In genomic region chr12:76586764-76587395, GRCh38 we compare ENCODE assay signal across 8 cellular contexts. TPM values are rescaled to one million over a fixed set of nuclear protein-coding genes. Genes with fewer than 3 reads are reported as not detected.
DNase-seq lines count a peak whose midpoint lies in the region; ATAC-seq and TF ChIP-seq lines count a peak whose summit lies in the region.

No MANE protein-coding gene starts in this region.

- CTCF ChIA-PET in activated B cell treated with CpG ODN at 0.5 μM for 24 hours (lab: Charles Lee) = interaction anchor here (0.6 to 5.2 kb wide), 31 partner anchors 10 to 1062 kb away, joined by 3 to 34 read pairs (median 3); partner anchors contain the start of genes BBS10, OSBPL8 and PHLDA1

- H3K4me3 ChIP-seq in fibroblast of the aortic adventitia (ENCODE audit: low read depth, low read length) = no peak overlapping the region

- POLR2A ChIA-PET in activated B cell treated with CpG ODN at 0.5 μM for 24 hours (lab: Charles Lee) = interaction anchor here (1.0 to 1.5 kb wide), 2 partner anchors 177 to 239 kb away, joined by 3 read pairs; partner anchors contain the start of genes BBS10 and ZDHHC17

- H3K27ac Mint-ChIP-seq in activated B cell treated with CpG ODN at 0.5 μM for 24 hours (no peak overlapping the region), progenitor cell of endocrine pancreas (no peak overlapping the region)

- no peak overlapping the region for H3K4me3 Mint-ChIP-seq in activated B cell treated with CpG ODN at 0.5 μM for 24 hours
- no peak overlapping the region for H3K4me3 Mint-ChIP-seq in progenitor cell of endocrine pancreas (ENCODE audit: low read depth)

- H3K36me3 Mint-ChIP-seq in activated B cell treated with CpG ODN at 0.5 μM for 24 hours (ENCODE audit: low read depth) = no peaks in the 10 kb centered on the region
- H3K36me3 Mint-ChIP-seq in progenitor cell of endocrine pancreas (ENCODE audit: insufficient read depth) = no peaks in the 10 kb centered on the region

- TF ChIP-seq CTCF in activated B cell treated with CpG ODN at 0.5 μM for 24 hours (IDR thresholded peaks at IDR 0.05) (peak; percentile 82), fibroblast of the aortic adventitia (IDR thresholded peaks at IDR 0.05; ENCODE audit: insufficient read depth, low read length) (peak; percentile 74), progenitor cell of endocrine pancreas (IDR thresholded peaks at IDR 0.05; ENCODE audit: unreplicated experiment) (peak; percentile 67)

- intact Hi-C loops in activated B cell treated with CpG ODN at 0.5 μM for 24 hours (cut with micrococcal nuclease) = loop anchor here (1.0 to 5.0 kb wide), 8 partner anchors 28 to 1060 kb away; partner anchors contain the start of genes NAP1L1 and OSBPL8

- ATAC-seq in GM21360 (IDR thresholded peaks at IDR 0.05; ENCODE audit: unreplicated experiment) = peak; percentile 67
- peak; percentile 58 for ATAC-seq in activated B cell treated with CpG ODN at 0.5 μM for 24 hours (ENCODE audit: low read depth)
- no peak for ATAC-seq in HG02571 (IDR thresholded peaks at IDR 0.05; ENCODE audit: unreplicated experiment)

- DNase-seq in DMS 273 (lab: John Stamatoyannopoulos, UW; ENCODE audit: unreplicated experiment) (peak; percentile 57), DMS 273 treated with DMSO at 0.1 percent for 48 hours (lab: John Stamatoyannopoulos, UW) (no peak), NCI-H1105 treated with DMSO at 0.1 percent for 48 hours (lab: John Stamatoyannopoulos, UW) (peak; percentile 32), activated B cell treated with CpG ODN at 0.5 μM for 24 hours (no peak), fibroblast of the aortic adventitia (ENCODE audit: low read depth) (peak; percentile 80), progenitor cell of endocrine pancreas (ENCODE audit: low spot score, unreplicated experiment) (no peak)

- H3K4me1 Mint-ChIP-seq in activated B cell treated with CpG ODN at 0.5 μM for 24 hours (peaks cover 9% of the 10 kb centered on the region), progenitor cell of endocrine pancreas (ENCODE audit: low read depth) (no peaks in the 10 kb centered on the region)

- H3K9me3 Mint-ChIP-seq in activated B cell treated with CpG ODN at 0.5 μM for 24 hours (no peaks in the 10 kb centered on the region), progenitor cell of endocrine pancreas (ENCODE audit: low read depth) (no peaks in the 10 kb centered on the region)

- no peaks in the 10 kb centered on the region for H3K27me3 Mint-ChIP-seq in activated B cell treated with CpG ODN at 0.5 μM for 24 hours
- H3K27me3 Mint-ChIP-seq in progenitor cell of endocrine pancreas = no peaks in the 10 kb centered on the region

RNA-seq across cellular contexts. Expression of gene OSBPL8, which starts 27.3 kb away (rescaled TPM):
- 73.8 and 79.6 TPM in 2 replicates for total RNA-seq in activated B cell treated with CpG ODN at 0.5 μM for 24 hours
- 133 and 243 TPM in 2 replicates for total RNA-seq in fibroblast of the aortic adventitia (ENCODE audit: low replicate concordance)
- 65.3 and 71.4 TPM in 2 replicates for total RNA-seq in progenitor cell of endocrine pancreas

Comparison
In these comparisons a context has a peak if more than half of its experiments do, and no peak if none do; other contexts are left out.
1. DNase-seq: peak in DMS 273 (single experiment), NCI-H1105 treated with DMSO at 0.1 percent for 48 hours (single experiment) and fibroblast of the aortic adventitia (single experiment); none in DMS 273 treated with DMSO at 0.1 percent for 48 hours (single experiment), activated B cell treated with CpG ODN at 0.5 μM for 24 hours (single experiment) and progenitor cell of endocrine pancreas (single experiment).
2. Peak in every context shown above with its lines, with median percentiles within 50 percentile points of each other: CTCF ChIP-seq.